ENCODE assay signal across 9 cellular contexts in genomic region chr6:106702046-106702445, GRCh38.
DNase-seq lines count a peak whose midpoint lies in the region; ATAC-seq and TF ChIP-seq lines count a peak whose summit lies in the region.
"Had no signal": no experiment of that assay in that cellular context is flagged by ENCODE, and none has a peak within 500 bp of the region (broad histone marks: within the 10 kb centered on the region; RNA-seq: fewer than 3 reads in every experiment).

No MANE protein-coding gene starts in this region.

- no peaks in the 10 kb centered on the region for H4K20me1 ChIP-seq in DOHH2 (ENCODE audit: control insufficient read depth, insufficient read depth, low read depth, low read length)

- H3K36me3 ChIP-seq in DOHH2 (ENCODE audit: control insufficient read depth, low read length) (peaks cover 40% of the 10 kb centered on the region), right atrium auricular region (no peaks in the 10 kb centered on the region)

- peak; percentile 75 to 81 for DNase-seq in SHP77 (lab: John Stamatoyannopoulos, UW)
- DNase-seq in SW480 (ENCODE audit: low spot score), result no peak
- no peak for DNase-seq in right atrium auricular region (ENCODE audit: low spot score)
- DNase-seq in right cardiac atrium, result no peak
- no peak for DNase-seq in mesenteric fat pad (ENCODE audit: low spot score)
- DNase-seq: CD8-positive, alpha-beta memory T cell had no signal

- H3K27ac ChIP-seq in DOHH2 (ENCODE audit: low read depth, low read length), result peak overlapping the region; percentile 99
- no peak overlapping the region for H3K27ac ChIP-seq in right atrium auricular region
- H3K27ac ChIP-seq in right cardiac atrium (ENCODE audit: low read length), result no peak overlapping the region

- peak; percentile 36 for ATAC-seq in GM19467 (IDR thresholded peaks at IDR 0.05; ENCODE audit: unreplicated experiment)
- peak; percentile 44 for ATAC-seq in HG03103 (IDR thresholded peaks at IDR 0.05; ENCODE audit: low read depth, unreplicated experiment)
- no peak for ATAC-seq in right cardiac atrium

- H3K27me3 ChIP-seq in DOHH2 (ENCODE audit: control insufficient read depth, low read length) (no peaks in the 10 kb centered on the region), right atrium auricular region (no peaks in the 10 kb centered on the region), right cardiac atrium (ENCODE audit: control insufficient read depth, insufficient read depth) (no peaks in the 10 kb centered on the region)

- intact Hi-C loops in right cardiac atrium (cut with DNase I), result no loop called here

- H3K9me3 ChIP-seq in DOHH2 (ENCODE audit: control insufficient read depth, insufficient read depth, low read length) (peaks cover 22% of the 10 kb centered on the region), right atrium auricular region (no peaks in the 10 kb centered on the region), right cardiac atrium (ENCODE audit: control insufficient read depth, low read length) (no peaks in the 10 kb centered on the region)

- peak overlapping the region; percentile 69 for H3K4me3 ChIP-seq in DOHH2 (ENCODE audit: low read length)
- no peak overlapping the region for H3K4me3 ChIP-seq in right atrium auricular region
- H3K4me3 ChIP-seq in right cardiac atrium (ENCODE audit: low read length), result no peak overlapping the region

- peaks cover 37% of the 10 kb centered on the region for H3F3A ChIP-seq in DOHH2 (ENCODE audit: control insufficient read depth, insufficient read depth)

- TF ChIP-seq CTCF in DOHH2 (IDR thresholded peaks at IDR 0.05; ENCODE audit: low read depth, low read length, poor library complexity, severe bottlenecking) (no peak), right atrium auricular region (IDR thresholded peaks at IDR 0.05) (no peak)

- H3K4me1 ChIP-seq in DOHH2 (ENCODE audit: control insufficient read depth, low read length) (peaks cover 82% of the 10 kb centered on the region), right atrium auricular region (no peaks in the 10 kb centered on the region), right cardiac atrium (ENCODE audit: control insufficient read depth, insufficient read depth, low read length) (no peaks in the 10 kb centered on the region)

- 56% methylated on average over 4 of the region's 4 CpGs for WGBS in right cardiac atrium

- no peaks in the 10 kb centered on the region for H3K79me2 ChIP-seq in DOHH2 (ENCODE audit: control insufficient read depth, low read length)

- no peaks in the 10 kb centered on the region for H3K9me2 ChIP-seq in DOHH2 (replicated peaks; ENCODE audit: control insufficient read depth, low read length)

- H3K4me2 ChIP-seq in DOHH2 (ENCODE audit: low read length), result peak overlapping the region; percentile 89

Comparison
In these comparisons a context has a peak if more than half of its experiments do, and no peak if none do; other contexts are left out.
1. ATAC-seq: peak in GM19467 (single experiment) and HG03103 (single experiment); none in right cardiac atrium (0 of 2).
2. DNase-seq: peak in SHP77 (2 of 2); none in SW480 (single experiment), right atrium auricular region (single experiment), right cardiac atrium (0 of 3) and mesenteric fat pad (single experiment).